8 cellular contexts compared by ENCODE assay signal in the genomic region with DNA sequence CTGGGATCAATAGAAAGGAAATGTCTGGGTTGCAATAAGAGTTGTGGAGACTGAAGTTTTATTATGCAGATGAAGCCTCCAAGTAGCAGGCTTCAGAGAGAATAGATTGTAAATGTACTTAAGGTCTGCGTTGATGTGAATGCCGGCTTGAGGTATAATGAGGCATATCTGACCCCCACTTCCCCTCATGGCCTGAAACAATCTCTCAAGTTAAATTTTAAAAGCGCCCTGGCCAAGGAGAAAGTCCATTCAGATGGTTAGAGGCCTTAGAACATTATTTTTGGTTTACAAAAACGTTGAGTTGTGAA. TPM values are rescaled to one million over a fixed set of nuclear protein-coding genes. Genes with fewer than 3 reads are reported as not detected.
DNase-seq lines count a peak whose midpoint lies in the region; ATAC-seq and TF ChIP-seq lines count a peak whose summit lies in the region.

No MANE protein-coding gene starts in this region.

- H3K36me3 ChIP-seq in KMS-11 (ENCODE audit: insufficient read depth): no peaks in the 10 kb centered on the region
- no peaks in the 10 kb centered on the region for H3K36me3 ChIP-seq in neuron (ENCODE audit: insufficient read depth, low read length)

- peak overlapping the region; percentile 54 for H3K4me3 Mint-ChIP-seq in CD4-positive, alpha-beta T cell
- peak overlapping the region; percentile 76 to 86 for H3K4me3 Mint-ChIP-seq in effector memory CD8-positive, alpha-beta T cell

- peaks cover 22% of the 10 kb centered on the region for H3K4me1 Mint-ChIP-seq in CD4-positive, alpha-beta T cell (ENCODE audit: low read depth)
- peaks cover 16 to 18% of the 10 kb centered on the region in 2 donors for H3K4me1 Mint-ChIP-seq in effector memory CD8-positive, alpha-beta T cell (ENCODE audit: low read depth in 2 of 2)

- H3K4me1 ChIP-seq in KMS-11 (ENCODE audit: low read depth, poor library complexity, severe bottlenecking) (peaks cover 86% of the 10 kb centered on the region), neuron (ENCODE audit: insufficient read depth, low read length) (peaks cover 33% of the 10 kb centered on the region)

- H3K36me3 Mint-ChIP-seq in CD4-positive, alpha-beta T cell (ENCODE audit: low read depth): no peaks in the 10 kb centered on the region
- peaks cover 10% of the 10 kb centered on the region for H3K36me3 Mint-ChIP-seq in effector memory CD8-positive, alpha-beta T cell (ENCODE audit: insufficient read depth)

- H3K4me3 ChIP-seq in KMS-11 (IDR thresholded peaks at IDR 0.05; ENCODE audit: insufficient read depth, low read depth, low read length) (no peak overlapping the region), neuron (ENCODE audit: low read length) (peak overlapping the region; percentile 56)

- H3K79me2 ChIP-seq in KMS-11 (ENCODE audit: insufficient read depth, low read depth): no peaks in the 10 kb centered on the region

- POLR2A ChIA-PET in CD4-positive, alpha-beta T cell (lab: Charles Lee): no interaction called here

- no peak overlapping the region for H3K27ac Mint-ChIP-seq in CD4-positive, alpha-beta T cell
- H3K27ac Mint-ChIP-seq in effector memory CD8-positive, alpha-beta T cell: peak overlapping the region; percentile 64 to 87

- peak overlapping the region; percentile 62 for H2AFZ ChIP-seq in KMS-11 (ENCODE audit: low read depth)
- peak overlapping the region; percentile 57 for H2AFZ ChIP-seq in neuron (ENCODE audit: low read depth, low read length)

- no peaks in the 10 kb centered on the region for H3K27me3 Mint-ChIP-seq in CD4-positive, alpha-beta T cell
- H3K27me3 Mint-ChIP-seq in effector memory CD8-positive, alpha-beta T cell: no peaks in the 10 kb centered on the region

- DNase-seq in CD4-positive, alpha-beta T cell: no peak
- no peak for DNase-seq in effector memory CD8-positive, alpha-beta T cell
- no peak for DNase-seq in NK-92 treated with Interleukin-12 subunit alpha and Interleukin-12 subunit beta, amount 100 ng/mL, for 24 hours (lab: John Stamatoyannopoulos, UW)
- DNase-seq in NCI-H2227 (lab: John Stamatoyannopoulos, UW; ENCODE audit: unreplicated experiment) (no peak), NAMALWA (ENCODE audit: low spot score) (no peak)

- intact Hi-C loops in CD4-positive, alpha-beta T cell (cut with DNase I, micrococcal nuclease): no loop called here

- no peak for TF ChIP-seq POLR2A in GM18505 (IDR thresholded peaks at IDR 0.05; ENCODE audit: borderline replicate concordance, extremely low read depth, insufficient read depth, insufficient read length)

- no peaks in the 10 kb centered on the region for H3K27me3 ChIP-seq in CD4-positive, alpha-beta T cell (ENCODE audit: control insufficient read depth, insufficient read depth, low read length)
- H3K27me3 ChIP-seq in KMS-11 (ENCODE audit: insufficient read depth, low read depth) (no peaks in the 10 kb centered on the region), neuron (ENCODE audit: insufficient read depth, low read length) (no peaks in the 10 kb centered on the region)

- H3K27ac ChIP-seq in CD4-positive, alpha-beta T cell (ENCODE audit: low read depth, low read length): no peak overlapping the region
- peak overlapping the region; percentile 64 for H3K27ac ChIP-seq in KMS-11

- no peaks in the 10 kb centered on the region for H3K9me3 ChIP-seq in CD4-positive, alpha-beta T cell (ENCODE audit: control insufficient read depth, low read length)
- H3K9me3 ChIP-seq in neuron (ENCODE audit: low read length): no peaks in the 10 kb centered on the region

- H3K9ac ChIP-seq in KMS-11: peak overlapping the region; percentile 33; the same call in 1 of the 2 replicates

- no peaks in the 10 kb centered on the region for H3K9me3 Mint-ChIP-seq in CD4-positive, alpha-beta T cell
- H3K9me3 Mint-ChIP-seq in effector memory CD8-positive, alpha-beta T cell: no peaks in the 10 kb centered on the region

- H3K4me2 ChIP-seq in KMS-11: peak overlapping the region; percentile 83

- no peak for ATAC-seq in CD4-positive, alpha-beta T cell (ENCODE audit: poor library complexity)
- ATAC-seq in effector memory CD8-positive, alpha-beta T cell (replicated peaks): peak; percentile 7
- ATAC-seq in GM18505 (IDR thresholded peaks at IDR 0.05; ENCODE audit: unreplicated experiment): no peak

- H4K20me1 ChIP-seq in KMS-11 (ENCODE audit: insufficient read depth): no peaks in the 10 kb centered on the region

- TF ChIP-seq CTCF in CD4-positive, alpha-beta T cell (IDR thresholded peaks at IDR 0.05): no peak
- no peak for TF ChIP-seq CTCF in KMS-11 (conservative IDR thresholded peaks at IDR 0.05; ENCODE audit: low read depth, low read length)

- CTCF ChIA-PET in CD4-positive, alpha-beta T cell (lab: Charles Lee): no interaction called here

RNA-seq across cellular contexts. Expression of gene HIGD1C, which starts 28.3 kb away (rescaled TPM):
- total RNA-seq in CD4-positive, alpha-beta T cell: not detected
